Comparison of ENCODE assay signal across 1 cellular context in the genomic region with DNA sequence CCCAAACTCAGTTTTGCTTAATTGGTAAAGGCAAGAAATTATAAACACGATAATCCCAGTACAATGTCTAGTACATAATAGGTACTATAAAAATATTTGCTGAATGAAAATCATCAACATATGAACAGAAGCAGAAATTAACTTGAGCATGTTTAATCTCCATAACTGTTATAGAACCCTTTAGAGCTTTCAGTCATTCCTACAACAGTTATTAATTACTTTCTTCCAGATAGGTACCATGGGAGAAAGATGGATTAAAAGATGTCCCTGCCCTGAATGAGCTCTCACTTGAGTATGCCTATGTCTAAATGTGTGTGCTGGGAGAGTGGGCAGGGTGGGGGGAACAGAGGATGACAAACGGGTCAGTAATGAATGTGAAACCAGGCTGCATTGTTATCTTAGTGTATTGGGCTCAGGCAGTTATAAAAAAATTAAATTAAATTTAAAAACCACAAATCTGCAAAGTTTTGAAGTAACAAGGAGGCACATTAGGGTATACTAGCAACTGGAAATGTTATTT.
TF ChIP-seq lines count a peak whose summit lies in the region.

No MANE protein-coding gene starts in this region.

TF ChIP-seq in WTC11, 78 proteins besides CTCF, POLR2A, EP300 and RAD21 (continued from another document):
- TF ChIP-seq, protein P1, sequence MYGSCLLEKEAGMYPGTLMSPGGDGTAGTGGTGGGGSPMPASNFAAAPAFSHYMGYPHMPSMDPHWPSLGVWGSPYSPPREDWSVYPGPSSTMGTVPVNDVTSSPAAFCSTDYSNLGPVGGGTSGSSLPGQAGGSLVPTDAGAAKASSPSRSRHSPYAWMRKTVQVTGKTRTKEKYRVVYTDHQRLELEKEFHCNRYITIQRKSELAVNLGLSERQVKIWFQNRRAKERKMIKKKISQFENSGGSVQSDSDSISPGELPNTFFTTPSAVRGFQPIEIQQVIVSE (CRISPR knock-in tag; IDR thresholded peaks at IDR 0.05; ENCODE audit: borderline replicate concordance) = no peak
